ENCODE assay signal across 27 cellular contexts in genomic region chrX:136067946-136068345, GRCh38.
DNase-seq lines count a peak whose midpoint lies in the region; ATAC-seq and TF ChIP-seq lines count a peak whose summit lies in the region.
"Had no signal": no experiment of that assay in that cellular context is flagged by ENCODE, and none has a peak within 500 bp of the region (broad histone marks: within the 10 kb centered on the region; RNA-seq: fewer than 3 reads in every experiment).

No MANE protein-coding gene starts in this region.

- no peaks in the 10 kb centered on the region for H3K9me3 Mint-ChIP-seq in T-cell
- H3K9me3 Mint-ChIP-seq: activated naive CD8-positive, alpha-beta T cell treated with anti-CD3 and anti-CD28 coated beads, Interleukin-2, amount 50 U/mL, for 24 hours had no signal

- H3K4me1 ChIP-seq in muscle layer of colon (ENCODE audit: insufficient read depth, low read length) = peaks cover 45% of the 10 kb centered on the region
- H3K4me1 ChIP-seq in stomach smooth muscle (ENCODE audit: control insufficient read depth, insufficient read depth, low read length) = peaks cover 33% of the 10 kb centered on the region
- H3K4me1 ChIP-seq: breast epithelium, Caco-2 had no signal

- H3K4me1 Mint-ChIP-seq in T-cell = peaks cover 22 to 48% (median 30%) of the 10 kb centered on the region in 3 donors

- in situ Hi-C loops in G401 (cut with HindIII; ENCODE audit: low sequenced_read_pairs) = no loop called here

- POLR2A ChIA-PET in T-cell (lab: Charles Lee) = no interaction called here

- H3K27me3 Mint-ChIP-seq in T-cell = peaks cover 0 to 13% of the 10 kb centered on the region in 2 donors
- H3K27me3 Mint-ChIP-seq: activated naive CD8-positive, alpha-beta T cell treated with anti-CD3 and anti-CD28 coated beads, Interleukin-2, amount 50 U/mL, for 24 hours; T-helper 17 cell had no signal

- H3K27me3 ChIP-seq in muscle layer of colon (ENCODE audit: control insufficient read depth in 1 of 2, insufficient read depth in 2 of 2, low read length in 2 of 2) (peaks cover 0 to 7% of the 10 kb centered on the region in 2 donors), stomach smooth muscle (ENCODE audit: control insufficient read depth in 1 of 2, insufficient read depth in 2 of 2, low read length in 2 of 2) (peaks cover 0 to 4% of the 10 kb centered on the region in 2 donors)

- H3K36me3 Mint-ChIP-seq in T-cell = peaks cover 3% of the 10 kb centered on the region
- H3K36me3 Mint-ChIP-seq: naive B cell had no signal

- H3K4me3 Mint-ChIP-seq in T-cell = no peak overlapping the region
- H3K4me3 Mint-ChIP-seq: activated naive CD8-positive, alpha-beta T cell treated with anti-CD3 and anti-CD28 coated beads, Interleukin-2, amount 50 U/mL, for 24 hours; naive B cell; T-helper 17 cell had no signal

- H3K27ac ChIP-seq in coronary artery = peak overlapping the region; percentile 32 to 54
- peak overlapping the region; percentile 60 for H3K27ac ChIP-seq in muscle layer of colon (ENCODE audit: low read depth, low read length)
- H3K27ac ChIP-seq in stomach smooth muscle (ENCODE audit: low read length) = peak overlapping the region; percentile 95
- H3K27ac ChIP-seq: breast epithelium had no signal

- no peak for TF ChIP-seq CTCF in coronary artery (IDR thresholded peaks at IDR 0.05)

- no peak overlapping the region for H3K27ac Mint-ChIP-seq in T-cell
- H3K27ac Mint-ChIP-seq: activated naive CD8-positive, alpha-beta T cell treated with anti-CD3 and anti-CD28 coated beads, Interleukin-2, amount 50 U/mL, for 24 hours; T-helper 17 cell had no signal

- no peak for ATAC-seq in T-cell (replicated peaks in 1 of 4)
- no peak for ATAC-seq in left lobe of liver
- ATAC-seq: activated naive CD8-positive, alpha-beta T cell treated with anti-CD3 and anti-CD28 coated beads, Interleukin-2, amount 50 U/mL, for 24 hours; K562; T-helper 17 cell had no signal

- CTCF ChIA-PET in T-cell (lab: Charles Lee) = interaction anchor here in 1 of 2 donors (0.6 kb wide), 1 partner anchor 149 kb away, joined by 3 read pairs; no protein-coding TSS in a partner anchor

- no peaks in the 10 kb centered on the region for H3K36me3 ChIP-seq in muscle layer of colon (ENCODE audit: insufficient read depth, low read length)
- no peaks in the 10 kb centered on the region for H3K36me3 ChIP-seq in stomach smooth muscle (ENCODE audit: control insufficient read depth in 2 of 2, insufficient read depth in 2 of 2, low read length in 2 of 2)
- H3K36me3 ChIP-seq: breast epithelium had no signal

- peak; percentile 1 for DNase-seq in G401 (ENCODE audit: low spot score)
- no peak for DNase-seq in coronary artery (ENCODE audit: low spot score)
- no peak for DNase-seq in SW 1271 (lab: John Stamatoyannopoulos, UW)
- DNase-seq in T-cell = no peak
- no peak for DNase-seq in NCI-H2107 (lab: John Stamatoyannopoulos, UW)
- no peak for DNase-seq in left lobe of liver (ENCODE audit: low spot score)
- DNase-seq: ACHN; activated CD8-positive, alpha-beta memory T cell treated with anti-CD3 and anti-CD28 coated beads for 24 hours; activated gamma-delta T cell; activated naive CD8-positive, alpha-beta T cell treated with anti-CD3 and anti-CD28 coated beads, Interleukin-2, amount 50 U/mL, for 24 hours; Caco-2; DND-41; effector CD8-positive, alpha-beta T cell; erythroblast; naive B cell; NCI-H1417 treated with DMSO at 0.1 percent for 48 hours; NCI-H2081; NCI-H226; NCI-H69; retina; small intestine; stimulated activated CD8-positive, alpha-beta memory T cell treated with anti-CD3 and anti-CD28 coated beads, Interleukin-4, amount 100 ng/mL, for 48 hours; T-helper 17 cell had no signal

- H3K4me3 ChIP-seq in coronary artery (no peak overlapping the region), muscle layer of colon (ENCODE audit: low read depth in 1 of 2, low read length in 2 of 2) (no peak overlapping the region), stomach smooth muscle (ENCODE audit: low read length in 2 of 2) (no peak overlapping the region)
- H3K4me3 ChIP-seq: breast epithelium, K562 had no signal

- H3K9ac ChIP-seq in muscle layer of colon (ENCODE audit: low read length) = no peak overlapping the region
- peak overlapping the region in 1 of 2 donors; percentile 42 for H3K9ac ChIP-seq in stomach smooth muscle (ENCODE audit: low read length in 2 of 2)

- no peaks in the 10 kb centered on the region for H3K9me3 ChIP-seq in muscle layer of colon (ENCODE audit: low read length)
- H3K9me3 ChIP-seq in stomach smooth muscle (ENCODE audit: control insufficient read depth in 2 of 2, low read length in 2 of 2) = no peaks in the 10 kb centered on the region
- H3K9me3 ChIP-seq: breast epithelium, Caco-2 had no signal

Comparison
In these comparisons a context has a peak if more than half of its experiments do, and no peak if none do; other contexts are left out.
1. H3K27ac ChIP-seq: peak in every context shown above with its lines; median percentile 95 in stomach smooth muscle; 60 in muscle layer of colon; 43 in coronary artery.